ENCODE assay signal across 8 cellular contexts in genomic region chr20:50308513-50309279, GRCh38.
A peak's percentile ranks its signal among the peaks of the same experiment; 100 is the strongest.
DNase-seq lines count a peak whose midpoint lies in the region; ATAC-seq and TF ChIP-seq lines count a peak whose summit lies in the region.

No MANE protein-coding gene starts in this region.

- peak; percentile 39 for DNase-seq in CMK (ENCODE audit: low read depth)
- peak; percentile 76 for DNase-seq in ecto neural progenitor cell (ENCODE audit: low spot score)
- peak; percentile 87 to 92 for DNase-seq in lung microvascular endothelial cell (ENCODE audit: low read depth in 2 of 2)
- DNase-seq in tibial artery = peak; percentile 96 to 98
- no peak for DNase-seq in NCI-H1436 treated with DMSO at 0.1 percent for 48 hours (lab: John Stamatoyannopoulos, UW)
- no peak for DNase-seq in activated CD4-positive, alpha-beta T cell treated with anti-CD3 and anti-CD28 coated beads for 48 hours

- TF ChIP-seq CTCF in OCI-LY3 (IDR thresholded peaks at IDR 0.05; ENCODE audit: low read depth, low read length) (peak; percentile 32; the same call in 1 of the 2 replicates), tibial artery (IDR thresholded peaks at IDR 0.05) (no peak)

- peak overlapping the region; percentile 12 for H3K27ac ChIP-seq in OCI-LY3 (ENCODE audit: low read length)
- H3K27ac ChIP-seq in tibial artery = peak overlapping the region; percentile 79 to 92

- H3K9ac ChIP-seq in OCI-LY3 (ENCODE audit: low read length) = peak overlapping the region; percentile 80

- peak overlapping the region; percentile 87 for H2AFZ ChIP-seq in OCI-LY3 (ENCODE audit: low read depth, low read length)

- H3K27me3 ChIP-seq in OCI-LY3 (ENCODE audit: low read depth, low read length) (peaks cover 15% of the 10 kb centered on the region), tibial artery (no peaks in the 10 kb centered on the region)

- H3K36me3 ChIP-seq in OCI-LY3 (replicated peaks; ENCODE audit: low read depth, low read length) (no peaks in the 10 kb centered on the region), tibial artery (no peaks in the 10 kb centered on the region)

- intact Hi-C loops in tibial artery (cut with DNase I; ENCODE audit: low total_unique reads) = loop anchor here (5.0 kb wide), 2 partner anchors 89 to 116 kb away; partner anchors contain the start of gene CEBPB

- ATAC-seq in HG03135 (IDR thresholded peaks at IDR 0.05; ENCODE audit: unreplicated experiment) = no peak

- H3K4me3 ChIP-seq in OCI-LY3 (ENCODE audit: low read length) = peak overlapping the region; percentile 80
- H3K4me3 ChIP-seq in tibial artery = no peak overlapping the region

- peak overlapping the region; percentile 80 for H3K4me2 ChIP-seq in OCI-LY3 (ENCODE audit: low read length)

- no peaks in the 10 kb centered on the region for H4K20me1 ChIP-seq in OCI-LY3 (ENCODE audit: insufficient read depth, low read length)

- H3K4me1 ChIP-seq in OCI-LY3 (ENCODE audit: low read length) (peaks cover 14% of the 10 kb centered on the region), tibial artery (peaks cover 0 to 91% (median 80%) of the 10 kb centered on the region in 4 donors)

- H3K79me2 ChIP-seq in OCI-LY3 (ENCODE audit: low read length) = no peaks in the 10 kb centered on the region

- H3K9me3 ChIP-seq in OCI-LY3 (ENCODE audit: insufficient read depth, low read length) (no peaks in the 10 kb centered on the region), tibial artery (no peaks in the 10 kb centered on the region)

Comparison
In these comparisons a context has a peak if more than half of its experiments do, and no peak if none do; other contexts are left out.
1. DNase-seq: peak in CMK (single experiment), ecto neural progenitor cell (single experiment), lung microvascular endothelial cell (2 of 2) and tibial artery (2 of 2); none in NCI-H1436 treated with DMSO at 0.1 percent for 48 hours (single experiment) and activated CD4-positive, alpha-beta T cell treated with anti-CD3 and anti-CD28 coated beads for 48 hours (single experiment).